Comparison of ENCODE assay signal across 16 cellular contexts in the genomic region with DNA sequence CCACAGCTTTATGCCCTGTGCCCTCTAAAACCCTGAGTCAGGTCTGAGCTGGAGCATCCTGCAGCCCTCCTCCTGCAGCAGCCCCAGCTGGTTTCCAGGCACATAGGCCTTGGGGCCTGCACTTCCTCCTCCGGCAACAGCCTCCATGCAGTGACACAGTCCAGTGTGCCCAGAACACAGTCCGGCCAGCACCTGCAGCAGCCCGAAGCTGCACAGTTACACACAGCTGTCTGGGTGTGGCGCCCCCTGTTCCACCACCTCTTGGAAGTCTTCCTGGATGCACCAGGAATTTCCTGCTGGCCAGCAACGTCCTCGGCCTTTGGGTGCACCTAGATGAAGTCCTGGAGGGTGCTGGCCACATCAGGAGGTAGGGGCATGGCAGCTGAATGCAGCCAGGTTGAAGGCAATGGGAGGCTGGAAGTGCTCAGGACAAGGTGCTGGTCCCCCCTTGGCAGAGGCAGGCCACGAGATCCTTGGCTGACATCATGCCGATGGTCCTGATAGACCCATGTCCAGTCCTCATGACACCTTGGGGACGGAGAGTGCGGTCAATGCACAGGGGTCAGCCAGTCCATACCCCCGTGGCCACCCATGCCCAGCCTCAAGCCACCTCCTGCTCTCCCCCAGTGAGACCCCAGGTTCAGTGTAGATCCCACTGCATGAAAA.
"Had no signal": no experiment of that assay in that cellular context is flagged by ENCODE, and none has a peak within 500 bp of the region (broad histone marks: within the 10 kb centered on the region; RNA-seq: fewer than 3 reads in every experiment).

No MANE protein-coding gene starts in this region.

- H3K9me3 ChIP-seq: heart left ventricle, ovary had no signal

- H3K27ac Mint-ChIP-seq: naive thymus-derived CD8-positive, alpha-beta T cell had no signal

- H3K36me3 ChIP-seq: heart left ventricle, ovary, right atrium auricular region had no signal

- H3K27ac ChIP-seq: coronary artery, dorsolateral prefrontal cortex, heart left ventricle, ovary, right atrium auricular region had no signal

- H3K4me3 ChIP-seq: coronary artery, dorsolateral prefrontal cortex, heart left ventricle, ovary, right atrium auricular region, smooth muscle cell had no signal

- DNase-seq: dorsolateral prefrontal cortex; effector CD8-positive, alpha-beta T cell; heart left ventricle; hippocampal formation; left colon; mammary epithelial cell; naive thymus-derived CD8-positive, alpha-beta T cell; nucleus accumbens; ovary; stimulated activated CD4-positive, alpha-beta T cell treated with anti-CD3 and anti-CD28 coated beads, Interleukin-2, amount 100 ng/mL, for 48 hours; stimulated activated naive CD4-positive, alpha-beta T cell treated with Interleukin-2 at 50 U/mL for 16 hours; trophoblast cell had no signal

- H3K27me3 ChIP-seq: ovary had no signal

- FAIRE-seq: frontal cortex had no signal

- H3K4me2 ChIP-seq: smooth muscle cell had no signal

- ATAC-seq: left colon; naive thymus-derived CD8-positive, alpha-beta T cell had no signal
